ENCODE assay signal across 22 cellular contexts in genomic region chr5:77771452-77771851, GRCh38. TPM values are rescaled to one million over a fixed set of nuclear protein-coding genes. Genes with fewer than 3 reads are reported as not detected.
DNase-seq lines count a peak whose midpoint lies in the region; ATAC-seq, FAIRE-seq and TF ChIP-seq lines count a peak whose summit lies in the region.
"Had no signal": no experiment of that assay in that cellular context is flagged by ENCODE, and none has a peak within 500 bp of the region (broad histone marks: within the 10 kb centered on the region; RNA-seq: fewer than 3 reads in every experiment).

No MANE protein-coding gene starts in this region.

- H3K27ac Mint-ChIP-seq in activated T-cell treated with anti-CD3 and anti-CD28 coated beads, Interleukin-2, amount 50 U/mL, for 24 hours, result peak overlapping the region; percentile 46

- H3K4me3 Mint-ChIP-seq in activated T-cell treated with anti-CD3 and anti-CD28 coated beads, Interleukin-2, amount 50 U/mL, for 24 hours, result no peak overlapping the region

- no peak overlapping the region for H2BK120ac ChIP-seq in H1 (replicated peaks; ENCODE audit: low read depth, low read length)

- CTCF ChIA-PET in H1 (lab: Charles Lee; ENCODE audit: partially characterized antibody), result no interaction called here

- H3K4me1 Mint-ChIP-seq in activated T-cell treated with anti-CD3 and anti-CD28 coated beads, Interleukin-2, amount 50 U/mL, for 24 hours (ENCODE audit: low read depth), result peaks cover 71% of the 10 kb centered on the region

- 77% methylated on average over 5 of the region's 5 CpGs; no CpG with 5 or more reads in 1 of the 2 experiments for WGBS in H1 (ENCODE audit: extremely low coverage in 1 of 2, insufficient coverage in 1 of 2, insufficient read length in 1 of 2, insufficient replicate concordance in 2 of 2, low coverage in 1 of 2, low lambda C conversion rate in 2 of 2, missing lambda C conversion rate in 1 of 2), 2 experiments
- WGBS in smooth muscle cell (ENCODE audit: low lambda C conversion rate), result 97% methylated on average over 5 of the region's 5 CpGs

- no peaks in the 10 kb centered on the region for H3F3A ChIP-seq in Loucy (ENCODE audit: low read depth)
- H3F3A ChIP-seq in smooth muscle cell (ENCODE audit: low read depth), result no peaks in the 10 kb centered on the region

- no peak overlapping the region for H4K5ac ChIP-seq in H1 (ENCODE audit: insufficient read length, low read depth, low read length)

- H2AK5ac ChIP-seq in H1 (ENCODE audit: low read depth, low read length), result no peak overlapping the region

- H3K27me3 Mint-ChIP-seq in activated T-cell treated with anti-CD3 and anti-CD28 coated beads, Interleukin-2, amount 50 U/mL, for 24 hours, result no peaks in the 10 kb centered on the region

- H3K4ac ChIP-seq in H1 (replicated peaks; ENCODE audit: insufficient read length, low read depth, low read length), result no peak overlapping the region

- H3K79me1 ChIP-seq in H1 (ENCODE audit: low read depth, low read length), result peaks cover 3% of the 10 kb centered on the region; the same call in 1 of the 2 replicates

- TF ChIP-seq EP300 in H1 (IDR thresholded peaks at IDR 0.05; ENCODE audit: borderline replicate concordance in 1 of 2, low read depth in 2 of 2, low read length in 2 of 2), result no peak

- no peak overlapping the region for H2BK5ac ChIP-seq in H1 (ENCODE audit: low read depth, low read length)

- H4K8ac ChIP-seq in H1 (ENCODE audit: extremely low read depth, insufficient read depth, low read length), result no peak overlapping the region

- H3K56ac ChIP-seq in H1 (replicated peaks; ENCODE audit: insufficient read length, low read depth, low read length), result no peak overlapping the region

- H3K18ac ChIP-seq in H1 (ENCODE audit: extremely low read depth, low read length), result no peak overlapping the region

- H3K9ac ChIP-seq in Loucy (ENCODE audit: low read depth, low read length, poor library complexity, severe bottlenecking) (no peak overlapping the region), H1 (replicated peaks in 1 of 4; ENCODE audit: extremely low read depth in 1 of 4, low read depth in 3 of 4, low read length in 3 of 4) (no peak overlapping the region), smooth muscle cell (ENCODE audit: low read depth) (no peak overlapping the region)
- H3K9ac ChIP-seq: BLaER1 had no signal

- H3K9me2 ChIP-seq in Loucy (replicated peaks; ENCODE audit: low read depth, low read length), result no peaks in the 10 kb centered on the region

- H3K27ac ChIP-seq in H1 (ENCODE audit: low read depth, low read length) (no peak overlapping the region), smooth muscle cell (ENCODE audit: low read depth) (peak overlapping the region; percentile 14)
- H3K27ac ChIP-seq: ascending aorta, BLaER1, prostate gland, stomach, upper lobe of right lung had no signal

- TF ChIP-seq CTCF in Loucy (conservative IDR thresholded peaks at IDR 0.05; ENCODE audit: low read length) (no peak), H1 (IDR thresholded peaks at IDR 0.05; ENCODE audit: control extremely low read depth in 1 of 3, insufficient read depth in 1 of 3, low read depth in 1 of 3, low read length in 3 of 3) (no peak), smooth muscle cell (IDR thresholded peaks at IDR 0.05; ENCODE audit: borderline replicate concordance, insufficient read depth, poor library complexity, severe bottlenecking) (no peak)

- H3K4me2 ChIP-seq in Loucy (ENCODE audit: low read depth, low read length, poor library complexity, severe bottlenecking), result peak overlapping the region; percentile 93
- no peak overlapping the region for H3K4me2 ChIP-seq in H1 (ENCODE audit: insufficient read depth in 1 of 2, low read depth in 2 of 2, low read length in 2 of 2)
- H3K4me2 ChIP-seq in smooth muscle cell, result no peak overlapping the region
- H3K4me2 ChIP-seq: BLaER1 had no signal

- peak overlapping the region; percentile 40 for H3K4me3 ChIP-seq in Loucy (ENCODE audit: low read length, poor library complexity, severe bottlenecking)
- H3K4me3 ChIP-seq in H1 (ENCODE audit: extremely low read depth in 1 of 4, insufficient read depth in 2 of 4, low read depth in 3 of 4, low read length in 4 of 4), result no peak overlapping the region
- no peak overlapping the region for H3K4me3 ChIP-seq in smooth muscle cell
- H3K4me3 ChIP-seq: ascending aorta, BLaER1, esophagus squamous epithelium, prostate gland, stomach, upper lobe of right lung had no signal

- TF ChIP-seq RAD21 in H1 (IDR thresholded peaks at IDR 0.05 in 1 of 2, conservative IDR thresholded peaks at IDR 0.05 in 1 of 2; ENCODE audit: low read depth in 2 of 2, low read length in 2 of 2), result no peak

- H3K23ac ChIP-seq in H1 (ENCODE audit: insufficient read length), result no peak overlapping the region

- H3K27me3 ChIP-seq in Loucy (ENCODE audit: insufficient read depth, low read length, poor library complexity, severe bottlenecking) (no peaks in the 10 kb centered on the region), H1 (replicated peaks in 1 of 4; ENCODE audit: control insufficient read depth in 3 of 4, extremely low read depth in 1 of 4, insufficient read depth in 3 of 4, low read length in 3 of 4) (peaks cover 0 to 1% (median 0%) of the 10 kb centered on the region in 4 experiments; a peak in 1 of 7 replicates), smooth muscle cell (ENCODE audit: low read depth) (no peaks in the 10 kb centered on the region)
- H3K27me3 ChIP-seq: ascending aorta, BLaER1, esophagus squamous epithelium, stomach, upper lobe of right lung had no signal

- no peak overlapping the region for H3K14ac ChIP-seq in H1 (ENCODE audit: insufficient read length)

- H3K36me3 ChIP-seq in Loucy (ENCODE audit: insufficient read depth, low read length) (peaks cover 4% of the 10 kb centered on the region; the same call in 1 of the 2 replicates), H1 (ENCODE audit: control insufficient read depth in 2 of 4, insufficient read depth in 4 of 4, low read length in 3 of 4) (peaks cover 0 to 15% (median 4%) of the 10 kb centered on the region in 4 experiments; a peak in 2 of 8 replicates), smooth muscle cell (ENCODE audit: low read depth) (peaks cover 11% of the 10 kb centered on the region)
- H3K36me3 ChIP-seq: prostate gland had no signal

- FAIRE-seq in H1 (lab: Jason Lieb, UNC), result no peak
- FAIRE-seq: G401.6 had no signal

- H3K79me2 ChIP-seq in Loucy (ENCODE audit: insufficient read depth, low read length), result peaks cover 91% of the 10 kb centered on the region
- peaks cover 13 to 91% of the 10 kb centered on the region in 2 experiments for H3K79me2 ChIP-seq in H1 (ENCODE audit: control insufficient read depth in 1 of 2, insufficient read depth in 2 of 2, low read length in 2 of 2)
- peaks cover 94% of the 10 kb centered on the region for H3K79me2 ChIP-seq in smooth muscle cell (ENCODE audit: low read depth)

- TF ChIP-seq POLR2A in H1 (IDR thresholded peaks at IDR 0.05; ENCODE audit: control extremely low read depth in 1 of 2, low read depth in 2 of 2, low read length in 2 of 2), result 0 out of 3 replicates have a peak, but pooled peaks of 1 of the 2 experiments have one; percentile 19

- no peak for ATAC-seq in GM19455 (IDR thresholded peaks at IDR 0.05; ENCODE audit: unreplicated experiment)
- no peak for ATAC-seq in GM18868 (IDR thresholded peaks at IDR 0.05; ENCODE audit: unreplicated experiment)
- ATAC-seq: left lobe of liver, upper lobe of right lung had no signal

- H2BK12ac ChIP-seq in H1 (ENCODE audit: low read depth, low read length), result no peak overlapping the region

- POLR2A ChIA-PET in H1 (lab: Charles Lee; ENCODE audit: partially characterized antibody), result no interaction called here

- H4K20me1 ChIP-seq in Loucy (ENCODE audit: insufficient read depth, low read length, poor library complexity, severe bottlenecking), result peaks cover 90% of the 10 kb centered on the region
- peaks cover 12 to 15% of the 10 kb centered on the region in 2 experiments for H4K20me1 ChIP-seq in H1 (replicated peaks in 1 of 2; ENCODE audit: control insufficient read depth in 1 of 2, insufficient read depth in 2 of 2, low read length in 2 of 2)
- H4K20me1 ChIP-seq in smooth muscle cell (ENCODE audit: low read depth), result peaks cover 89% of the 10 kb centered on the region

- DNase-seq in activated T-cell treated with anti-CD3 and anti-CD28 coated beads, Interleukin-2, amount 50 U/mL, for 24 hours, result no peak
- DNase-seq in activated T-cell treated with anti-CD3 and anti-CD28 coated beads, Interleukin-2, amount 50 U/mL, for 48 hours, result no peak
- no peak for DNase-seq in H1 (ENCODE audit: low read depth in 1 of 2, low spot score in 2 of 2)
- no peak for DNase-seq in smooth muscle cell (lab: John Stamatoyannopoulos, UW; ENCODE audit: unreplicated experiment)
- DNase-seq in iPS-NIHi11 (ENCODE audit: low spot score), result no peak
- DNase-seq: activated CD4-positive, alpha-beta T cell treated with anti-CD3 and anti-CD28 coated beads for 1 hour; esophagus squamous epithelium; midbrain; NCI-H1694 treated with DMSO at 0.1 percent for 48 hours; NCI-H748 treated with DMSO at 0.1 percent for 48 hours; SHP77 treated with DMSO at 0.1 percent for 48 hours; stimulated activated CD4-positive, alpha-beta T cell treated with anti-CD3 and anti-CD28 coated beads, Interleukin-2, amount 100 ng/mL, for 24 hours; stomach; upper lobe of right lung had no signal

- H3K23me2 ChIP-seq in H1 (ENCODE audit: low read depth, low read length), result no peaks in the 10 kb centered on the region

- H3K9me3 ChIP-seq in Loucy (ENCODE audit: insufficient read depth, low read depth, low read length), result no peaks in the 10 kb centered on the region
- no peaks in the 10 kb centered on the region for H3K9me3 ChIP-seq in H1 (ENCODE audit: insufficient read depth in 2 of 2, low read depth in 1 of 2, low read length in 1 of 2)
- H3K9me3 ChIP-seq in smooth muscle cell (replicated peaks; ENCODE audit: low read depth), result no peaks in the 10 kb centered on the region
- H3K9me3 ChIP-seq: ascending aorta, esophagus squamous epithelium, prostate gland, stomach, upper lobe of right lung had no signal

- H2BK20ac ChIP-seq in H1 (ENCODE audit: low read length), result no peak overlapping the region

- H3K9me3 Mint-ChIP-seq in activated T-cell treated with anti-CD3 and anti-CD28 coated beads, Interleukin-2, amount 50 U/mL, for 24 hours, result no peaks in the 10 kb centered on the region

- H3K4me1 ChIP-seq in Loucy (ENCODE audit: insufficient read depth, low read length, poor library complexity, severe bottlenecking) (peaks cover 75% of the 10 kb centered on the region), H1 (replicated peaks in 1 of 4; ENCODE audit: control insufficient read depth in 3 of 4, insufficient read depth in 4 of 4, low read length in 3 of 4) (peaks cover 0 to 14% (median 7%) of the 10 kb centered on the region in 4 experiments; a peak in 4 of 7 replicates), smooth muscle cell (ENCODE audit: low read depth) (peaks cover 27% of the 10 kb centered on the region)

- H2AFZ ChIP-seq in Loucy (ENCODE audit: low read length) (no peak overlapping the region), H1 (ENCODE audit: low read length) (no peak overlapping the region), smooth muscle cell (ENCODE audit: low read depth) (no peak overlapping the region)

- H2BK15ac ChIP-seq in H1 (ENCODE audit: low read length), result no peak overlapping the region

- peaks cover 83% of the 10 kb centered on the region for H3K36me3 Mint-ChIP-seq in activated T-cell treated with anti-CD3 and anti-CD28 coated beads, Interleukin-2, amount 50 U/mL, for 24 hours (ENCODE audit: low read depth)

- no peak overlapping the region for H4K91ac ChIP-seq in H1 (replicated peaks; ENCODE audit: insufficient read length, low read length)

RNA-seq across cellular contexts. Expression of gene TBCA, which starts 4.7 kb away (rescaled TPM):
- total RNA-seq in H1 (2021; fragmentation: NEBNext Ultra II Directional; extraction: Animal tissue kit (Norgen Biotek cat#: 25700)), result 315 and 320 TPM in 2 replicates
- polyA plus RNA-seq in H1 (2011; rRNA removed) (40.4 and 55.7 TPM in 2 replicates), smooth muscle cell (218 and 238 TPM in 2 replicates)
- polyA plus RNA-seq in H1 (2011; cell fraction: cytosol; rRNA removed), result 203 TPM
- 20.1 TPM for polyA plus RNA-seq in H1 (2011; cell fraction: nucleus; rRNA removed)
- polyA plus RNA-seq in H1 (2012, experiment 1 of 2), result 172 to 409 TPM (median 203 TPM) in 4 replicates
- 175 TPM for polyA plus RNA-seq in H1 (2012, experiment 2 of 2)
- 799 TPM for polyA plus RNA-seq in H1 (2013, experiment 1 of 2)
- 801 TPM for polyA plus RNA-seq in H1 (2013, experiment 2 of 2)
- 3.9 and 5.0 TPM in 2 replicates for polyA minus RNA-seq in H1 (2011; rRNA and poly(A)+ RNA removed)
- polyA minus RNA-seq in H1 (2011; cell fraction: cytosol; rRNA and poly(A)+ RNA removed), result 46.1 TPM
- polyA minus RNA-seq in H1 (2011; cell fraction: nucleus; rRNA and poly(A)+ RNA removed), result 9.2 TPM
- 190 and 198 TPM in 2 replicates for total RNA-seq in smooth muscle cell
